In the genomic region with DNA sequence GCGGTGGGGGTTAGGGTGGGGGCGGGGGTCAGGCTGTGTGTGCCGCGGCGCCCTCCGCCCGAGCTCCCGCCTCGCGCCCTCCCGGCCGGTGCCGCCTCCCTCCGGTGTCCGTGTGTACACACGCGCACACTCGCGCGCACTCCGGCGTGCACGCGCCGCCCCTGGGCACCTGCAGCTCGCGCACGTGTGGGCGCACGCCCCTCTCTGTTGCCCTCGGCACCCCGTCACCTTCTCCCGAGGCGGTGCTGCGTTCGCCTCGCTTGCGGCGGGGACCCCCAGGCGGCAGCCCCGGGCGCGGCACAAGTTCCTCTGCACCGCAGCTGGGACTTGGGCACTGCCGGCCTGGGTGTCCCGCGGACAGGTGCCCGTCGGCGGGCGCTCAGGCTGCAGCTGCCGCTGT, we compare ENCODE assay signal across 9 cellular contexts. TPM values are rescaled to one million over a fixed set of nuclear protein-coding genes. Genes with fewer than 3 reads are reported as not detected.
DNase-seq lines count a peak whose midpoint lies in the region; ATAC-seq and TF ChIP-seq lines count a peak whose summit lies in the region.
"Had no signal": no experiment of that assay in that cellular context is flagged by ENCODE, and none has a peak within 500 bp of the region (broad histone marks: within the 10 kb centered on the region; RNA-seq: fewer than 3 reads in every experiment).

No MANE protein-coding gene starts in this region.

- H3K27me3 ChIP-seq in lung (ENCODE audit: control insufficient read depth, insufficient read depth) (no peaks in the 10 kb centered on the region), tibial nerve (no peaks in the 10 kb centered on the region)

- WGBS in lung, 2 donors: 0 to 2% methylated on average over 39 to 52 of the region's 52 CpGs
- WGBS in tibial nerve, 2 donors: 0 to 1% methylated on average over 37 to 43 of the region's 52 CpGs

- H3K4me1 ChIP-seq in lung (ENCODE audit: control insufficient read depth in 2 of 2, insufficient read depth in 2 of 2, low read length in 2 of 2) (peaks cover 0 to 1% of the 10 kb centered on the region in 2 donors), tibial nerve (peaks cover 0 to 16% (median 0%) of the 10 kb centered on the region in 4 donors)

- no peak overlapping the region for H3K27ac ChIP-seq in lung (ENCODE audit: low read depth in 1 of 2, low read length in 1 of 2)
- peak overlapping the region in 3 of 4 donors; percentile 47 to 86 (median 57) for H3K27ac ChIP-seq in tibial nerve

- H3K36me3 ChIP-seq in lung (ENCODE audit: control insufficient read depth in 2 of 2, insufficient read depth in 2 of 2, low read length in 2 of 2) (no peaks in the 10 kb centered on the region), tibial nerve (no peaks in the 10 kb centered on the region)

- H3K4me3 ChIP-seq in HFF-Myc (replicated peaks; ENCODE audit: low read depth, low read length) (peak overlapping the region; percentile 53), lung (peak overlapping the region; percentile 89), tibial nerve (peak overlapping the region; percentile 46 to 92 (median 64))

- no peak for TF ChIP-seq POLR2A in tibial nerve (IDR thresholded peaks at IDR 0.05)

- peaks cover 0 to 5% of the 10 kb centered on the region in 2 donors for H3K9me3 ChIP-seq in lung (ENCODE audit: control insufficient read depth in 2 of 2, insufficient read depth in 1 of 2, low read length in 1 of 2)
- H3K9me3 ChIP-seq in tibial nerve: peaks cover 0 to 35% (median 6%) of the 10 kb centered on the region in 4 donors

- DNase-seq in HFF-Myc (ENCODE audit: extremely low read depth, low read depth) (no peak), NCI-H510A treated with DMSO at 0.1 percent for 48 hours (lab: John Stamatoyannopoulos, UW) (peak; percentile 50), dermis blood vessel endothelial cell (peak; percentile 23), lung (ENCODE audit: low spot score) (peak; percentile 34), tibial nerve (ENCODE audit: low spot score in 2 of 2) (no peak), COLO829 (ENCODE audit: low spot score) (no peak)

- TF ChIP-seq CTCF in HFF-Myc (IDR thresholded peaks at IDR 0.05; ENCODE audit: low read depth, low read length, missing control alignments): no peak
- TF ChIP-seq CTCF in lung (IDR thresholded peaks at IDR 0.05; ENCODE audit: control extremely low read depth, extremely low read depth): no peak
- no peak for TF ChIP-seq CTCF in tibial nerve (IDR thresholded peaks at IDR 0.05)

- ATAC-seq in lung (ENCODE audit: insufficient read depth, low FRiP score) (peak; percentile 35), GM18868 (IDR thresholded peaks at IDR 0.05; ENCODE audit: unreplicated experiment) (no peak), GM19467 (IDR thresholded peaks at IDR 0.05; ENCODE audit: unreplicated experiment) (no peak)

- TF ChIP-seq EP300 in tibial nerve (IDR thresholded peaks at IDR 0.05): no peak

RNA-seq across cellular contexts. Expression of gene MACROD2, which starts 0.5 kb away (rescaled TPM):
- total RNA-seq in dermis blood vessel endothelial cell: 0.28 and 0.85 TPM in 2 replicates
- total RNA-seq in lung: 10 to 100 TPM; 21.1 to 67.1 TPM
- polyA plus RNA-seq in lung: 10 to 100 TPM; 13.0 to 20.4 TPM
- total RNA-seq in tibial nerve: 10 to 100 TPM in 2 of 4 donors, 1 to 10 TPM in 2; 4.0 to 14.1 (median 10.4) TPM

RNA-seq across cellular contexts. Expression of gene SEL1L2, which starts 5.4 kb away (rescaled TPM):
- total RNA-seq in dermis blood vessel endothelial cell (not detected in 2 replicates), lung (not detected), tibial nerve (not detected)
- not detected for polyA plus RNA-seq in lung
- total RNA-seq: RPMI7951 had no signal

Comparison
In these comparisons a context has a peak if more than half of its experiments do, and no peak if none do; other contexts are left out.
1. DNase-seq: peak in NCI-H510A treated with DMSO at 0.1 percent for 48 hours (single experiment), dermis blood vessel endothelial cell (single experiment) and lung (single experiment); none in HFF-Myc (single experiment), tibial nerve (0 of 2) and COLO829 (single experiment).
2. H3K27ac ChIP-seq: peak in tibial nerve (3 of 4); none in lung (0 of 2).
3. Peak in every context shown above with its lines, with median percentiles within 50 percentile points of each other: H3K4me3 ChIP-seq.